8 cellular contexts compared by ENCODE assay signal in the genomic region with DNA sequence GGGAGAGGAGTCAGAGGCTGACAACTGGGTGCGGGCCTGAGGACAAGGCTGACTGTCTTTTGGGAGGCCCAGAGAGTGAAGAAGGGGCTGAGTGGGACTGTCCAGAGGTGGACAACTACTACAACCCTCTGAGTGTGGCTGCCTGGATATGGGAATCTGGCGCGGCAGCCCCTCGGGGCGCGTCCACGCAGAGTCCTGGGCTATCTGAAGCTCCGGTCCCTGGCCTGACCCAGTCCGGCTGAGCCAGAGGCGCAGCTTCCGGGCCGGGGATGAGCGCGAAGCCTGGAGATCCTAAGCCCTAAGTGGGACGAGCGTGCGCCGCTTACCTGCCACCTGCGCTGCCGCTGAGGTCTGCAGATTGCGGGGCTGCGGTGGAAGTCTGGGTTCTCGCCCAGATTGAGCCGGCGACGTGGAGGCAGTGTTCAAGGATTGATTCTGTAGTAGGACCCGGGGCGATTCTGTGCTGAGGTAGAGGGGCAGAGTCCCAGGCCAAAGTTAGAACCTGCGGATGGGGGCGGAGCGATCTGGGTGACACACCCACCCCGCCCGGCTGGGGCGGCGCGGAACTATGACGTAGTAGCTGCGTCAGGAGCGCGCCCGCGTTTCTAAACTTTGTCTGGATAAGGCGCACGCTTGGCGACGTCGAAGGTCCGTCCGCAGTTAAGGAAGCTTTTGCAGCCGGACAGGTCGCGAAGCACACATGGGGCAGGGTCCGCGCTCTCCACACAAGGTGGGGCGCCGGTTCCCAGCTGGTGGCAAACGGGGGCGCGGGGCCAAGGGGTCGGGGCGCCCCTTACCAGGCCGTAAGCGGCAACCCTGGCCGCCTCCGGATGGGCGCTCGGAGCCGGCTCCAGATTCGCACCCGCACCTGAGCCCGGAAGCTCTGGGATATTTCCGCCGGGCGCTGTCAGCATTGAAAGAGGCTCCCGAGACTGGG. TPM values are rescaled to one million over a fixed set of nuclear protein-coding genes. Genes with fewer than 3 reads are reported as not detected.
DNase-seq lines count a peak whose midpoint lies in the region; TF ChIP-seq lines count a peak whose summit lies in the region.

Gene DHRS1 (minus strand): TSS at position 526 of the 937 bp plus-strand sequence. CDS start 674 bp downstream, outside the sequence.
Gene NOP9 (plus strand): TSS at position 596 of the 937 bp plus-strand sequence. CDS start 105 bp downstream, at position 701.

- H3K27ac ChIP-seq in SK-N-MC (no peak within 1 kb of the TSS), suprapubic skin (peak within 1 kb of the TSS; percentile 88)

- H3K4me1 ChIP-seq in ES-I3 (ENCODE audit: insufficient read depth, low read length), result peaks cover 11% of the 10 kb centered on the region
- H3K4me1 ChIP-seq in Loucy (ENCODE audit: insufficient read depth, low read length, poor library complexity, severe bottlenecking), result peaks cover 41% of the 10 kb centered on the region
- H3K4me1 ChIP-seq in suprapubic skin, result peaks cover 44% of the 10 kb centered on the region

- H3K4me3 ChIP-seq in Loucy (ENCODE audit: low read length, poor library complexity, severe bottlenecking), result peak within 1 kb of the TSS; percentile 99
- H3K4me3 ChIP-seq in SK-N-MC, result peak within 1 kb of the TSS; percentile 96
- H3K4me3 ChIP-seq in suprapubic skin, result peak within 1 kb of the TSS; percentile 87

- peaks cover 24% of the 10 kb centered on the region for H3K79me2 ChIP-seq in Loucy (ENCODE audit: insufficient read depth, low read length)

- peak within 1 kb of the TSS; percentile 97 for H2AFZ ChIP-seq in Loucy (ENCODE audit: low read length)

- DNase-seq in H4 (ENCODE audit: low spot score), result peak; percentile 78
- DNase-seq in SK-N-MC (ENCODE audit: low read depth, low spot score), result peak; percentile 22
- peak; percentile 90 for DNase-seq in activated naive CD4-positive, alpha-beta T cell treated with anti-CD3 and anti-CD28 coated beads, Interleukin-2, amount 50 U/mL, for 16 hours
- peak; percentile 96 for DNase-seq in germinal center (ENCODE audit: low spot score)
- DNase-seq in occipital lobe (lab: John Stamatoyannopoulos, UW), result peak; percentile 83
- peak; percentile 96 for DNase-seq in suprapubic skin (ENCODE audit: low spot score in 2 of 2)

- H4K20me1 ChIP-seq in Loucy (ENCODE audit: insufficient read depth, low read length, poor library complexity, severe bottlenecking), result peaks cover 10% of the 10 kb centered on the region

- no peak for TF ChIP-seq EP300 in suprapubic skin (IDR thresholded peaks at IDR 0.05)

- H3K4me2 ChIP-seq in Loucy (ENCODE audit: low read depth, low read length, poor library complexity, severe bottlenecking), result peak within 1 kb of the TSS; percentile 99

- H3K36me3 ChIP-seq in ES-I3 (ENCODE audit: insufficient read depth, low read length), result peaks cover 11% of the 10 kb centered on the region
- peaks cover 26% of the 10 kb centered on the region; the same call in 1 of the 2 replicates for H3K36me3 ChIP-seq in Loucy (ENCODE audit: insufficient read depth, low read length)
- peaks cover 32% of the 10 kb centered on the region for H3K36me3 ChIP-seq in SK-N-MC (ENCODE audit: insufficient read depth, low read length)
- H3K36me3 ChIP-seq in suprapubic skin, result peaks cover 53% of the 10 kb centered on the region

- peak in 1 of 2 donors; percentile 46 for TF ChIP-seq POLR2A in suprapubic skin (IDR thresholded peaks at IDR 0.05)

- H3K27me3 ChIP-seq in Loucy (ENCODE audit: insufficient read depth, low read length, poor library complexity, severe bottlenecking) (no peaks in the 10 kb centered on the region), suprapubic skin (no peaks in the 10 kb centered on the region)

- under 1% methylated on average over 21 of the region's 75 CpGs for WGBS in suprapubic skin

- H3K9ac ChIP-seq in ES-I3 (ENCODE audit: low read depth, low read length) (peak within 1 kb of the TSS; percentile 86), Loucy (ENCODE audit: low read depth, low read length, poor library complexity, severe bottlenecking) (peak within 1 kb of the TSS; percentile 92), SK-N-MC (ENCODE audit: insufficient read length) (peak within 1 kb of the TSS; percentile 74)

- H3K9me2 ChIP-seq in Loucy (replicated peaks; ENCODE audit: low read depth, low read length), result no peaks in the 10 kb centered on the region

- H3F3A ChIP-seq in Loucy (ENCODE audit: low read depth), result no peaks in the 10 kb centered on the region

- H3K9me3 ChIP-seq in ES-I3 (ENCODE audit: control insufficient read depth, insufficient read depth, low read length) (no peaks in the 10 kb centered on the region), Loucy (ENCODE audit: insufficient read depth, low read depth, low read length) (no peaks in the 10 kb centered on the region), SK-N-MC (ENCODE audit: low read depth, low read length) (no peaks in the 10 kb centered on the region), suprapubic skin (no peaks in the 10 kb centered on the region)

- no peak for TF ChIP-seq CTCF in Loucy (conservative IDR thresholded peaks at IDR 0.05; ENCODE audit: low read length)
- no peak for TF ChIP-seq CTCF in suprapubic skin (IDR thresholded peaks at IDR 0.05)

RNA-seq across cellular contexts. Expression of gene DHRS1, which starts in this region (rescaled TPM):
- 5.8 and 6.0 TPM in 2 replicates for total RNA-seq in H4 (2014; rRNA removed; shearing (Covaris generic))
- total RNA-seq in occipital lobe, result 4.1 TPM
- total RNA-seq in suprapubic skin, result 100 to 1,000 TPM in 1 of 4 donors, 10 to 100 TPM in 3; 49.0 to 101 (median 82.1) TPM

RNA-seq across cellular contexts. Expression of gene NOP9, which starts in this region (rescaled TPM):
- 5.7 and 6.3 TPM in 2 replicates for total RNA-seq in H4 (2014; rRNA removed; shearing (Covaris generic))
- total RNA-seq in occipital lobe, result 23.7 TPM
- total RNA-seq in suprapubic skin, result 10 to 100 TPM; 19.8 to 31.2 (median 21.2) TPM

Comparison
In these comparisons a context has a peak if more than half of its experiments do, and no peak if none do; other contexts are left out.
1. DNase-seq: peak in every context shown above with its lines; median percentile 96 in germinal center; 96 in suprapubic skin; 90 in activated naive CD4-positive, alpha-beta T cell treated with anti-CD3 and anti-CD28 coated beads, Interleukin-2, amount 50 U/mL, for 16 hours; 83 in occipital lobe; 78 in H4; 22 in SK-N-MC.